Comparison of ENCODE assay signal across 7 cellular contexts in the genomic region with DNA sequence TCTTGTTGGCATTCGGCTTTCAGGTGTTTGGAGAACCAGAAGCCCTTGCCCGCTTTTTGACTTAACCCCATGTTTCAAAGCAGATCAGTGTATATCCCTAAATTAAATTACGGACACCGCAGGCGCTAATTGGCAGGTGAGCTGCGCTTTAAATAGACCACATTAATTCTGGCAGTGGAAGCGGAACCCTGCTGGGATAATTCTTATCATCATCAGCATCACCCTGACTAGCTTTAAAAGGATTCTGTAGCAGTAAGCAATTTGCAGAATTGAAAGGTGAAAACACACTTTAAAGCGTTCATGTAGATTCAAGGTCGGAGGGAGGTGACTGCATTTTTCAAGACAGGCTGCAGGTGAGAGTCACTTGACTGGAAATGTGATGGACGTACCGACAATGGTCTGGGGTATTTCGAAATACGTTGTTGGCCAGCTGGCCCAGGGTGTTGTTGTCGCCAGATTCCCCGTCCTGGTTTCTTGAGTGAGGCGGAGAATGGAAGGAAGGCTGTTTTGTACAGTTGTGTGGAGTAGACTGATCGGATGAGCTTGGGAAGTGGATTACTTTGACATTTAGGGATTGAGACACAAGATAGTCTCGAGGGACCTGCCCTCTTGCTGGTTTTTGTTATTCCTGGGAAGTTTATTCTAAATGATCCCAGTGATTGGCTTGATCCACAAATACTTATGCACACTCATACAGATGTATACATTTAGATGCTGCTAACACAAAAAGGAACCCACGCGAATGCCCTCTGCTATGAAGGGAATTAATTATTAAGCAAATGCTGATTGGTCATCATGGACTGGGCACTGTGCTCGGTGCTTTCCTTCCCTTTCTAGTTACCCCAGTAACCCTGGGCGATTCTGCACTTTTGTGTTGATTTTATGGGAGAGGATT.
DNase-seq lines count a peak whose midpoint lies in the region; ATAC-seq and TF ChIP-seq lines count a peak whose summit lies in the region.
"Not testable (repeated sequence)": the region's sequence is repeated elsewhere in the genome, so short reads cannot be mapped to it uniquely, and the experiment has no call there.

No MANE protein-coding gene starts in this region.

- H4K12ac ChIP-seq in trophoblast cell (ENCODE audit: low read depth, low read length) = not testable (repeated sequence)

- DNase-seq in DMS153 (lab: John Stamatoyannopoulos, UW) (peak; percentile 35), NCI-H1105 (lab: John Stamatoyannopoulos, UW) (peak; percentile 28), NCI-H2227 (lab: John Stamatoyannopoulos, UW; ENCODE audit: unreplicated experiment) (peak; percentile 88), NCI-H82 treated with DMSO at 0.1 percent for 48 hours (lab: John Stamatoyannopoulos, UW; ENCODE audit: unreplicated experiment) (peak; percentile 95), trophoblast cell (peak; percentile 23 to 73)
- not testable (repeated sequence) for DNase-seq in right lobe of liver

- ATAC-seq in right lobe of liver = peak; percentile 17 to 64 (median 46)

- peak overlapping the region; percentile 25 for H3K27ac ChIP-seq in duodenal mucosa (ENCODE audit: low read depth, low read length)
- not testable (repeated sequence) for H3K27ac ChIP-seq in right lobe of liver; trophoblast cell (ENCODE audit: low read depth, low read length)

- not testable (repeated sequence) for H3K23ac ChIP-seq in trophoblast cell (ENCODE audit: low read length)

- H3K9me3 ChIP-seq in duodenal mucosa (ENCODE audit: control insufficient read depth in 1 of 2, low read length in 2 of 2); right lobe of liver; trophoblast cell (ENCODE audit: insufficient read depth, low read depth, low read length): not testable (repeated sequence)

- H2BK5ac ChIP-seq in trophoblast cell (ENCODE audit: low read depth, low read length, poor library complexity) = not testable (repeated sequence)

- not testable (repeated sequence) for H2BK120ac ChIP-seq in trophoblast cell (ENCODE audit: insufficient read depth, low read length, poor library complexity)

- H4K8ac ChIP-seq in trophoblast cell (ENCODE audit: low read depth, low read length) = not testable (repeated sequence)

- not testable (repeated sequence) for TF ChIP-seq POLR2A in right lobe of liver (IDR thresholded peaks at IDR 0.05)

- H3K14ac ChIP-seq in trophoblast cell (ENCODE audit: low read length) = not testable (repeated sequence)

- H3K18ac ChIP-seq in trophoblast cell (ENCODE audit: low read length) = not testable (repeated sequence)

- not testable (repeated sequence) for H2BK12ac ChIP-seq in trophoblast cell (ENCODE audit: low read length)

- H3K36me3 ChIP-seq in duodenal mucosa (ENCODE audit: control insufficient read depth in 1 of 2, insufficient read depth in 2 of 2, low read length in 2 of 2); right lobe of liver; trophoblast cell (ENCODE audit: control insufficient read depth in 1 of 2, insufficient read depth in 2 of 2, low read length in 2 of 2): not testable (repeated sequence)

- not testable (repeated sequence) for H3K79me1 ChIP-seq in trophoblast cell (ENCODE audit: low read length)

- not testable (repeated sequence) for H3K4me3 ChIP-seq in duodenal mucosa (ENCODE audit: low read depth in 1 of 2, low read length in 2 of 2); right lobe of liver; trophoblast cell (ENCODE audit: low read depth, low read length)

- intact Hi-C loops in right lobe of liver (cut with DNase I) = not testable (repeated sequence)

- H3K4me2 ChIP-seq in trophoblast cell (ENCODE audit: low read length) = not testable (repeated sequence)

- H3K9ac ChIP-seq in duodenal mucosa (ENCODE audit: low read depth in 1 of 2, low read length in 2 of 2); trophoblast cell (ENCODE audit: low read length): not testable (repeated sequence)

- H3K79me2 ChIP-seq in trophoblast cell (ENCODE audit: control insufficient read depth, insufficient read depth, low read length, poor library complexity) = not testable (repeated sequence)

- not testable (repeated sequence) for H2AK5ac ChIP-seq in trophoblast cell (ENCODE audit: low read length)

- H2AFZ ChIP-seq in trophoblast cell (ENCODE audit: insufficient read depth, low read length, poor library complexity) = not testable (repeated sequence)

- TF ChIP-seq CTCF in right lobe of liver (IDR thresholded peaks at IDR 0.05) = not testable (repeated sequence)

- not testable (repeated sequence) for H3K4ac ChIP-seq in trophoblast cell (ENCODE audit: low read depth, low read length)

- WGBS in right lobe of liver (ENCODE audit: insufficient coverage, low coverage, low lambda C conversion rate, missing lambda C conversion rate) = 81% methylated on average over 13 of the region's 22 CpGs
- WGBS in trophoblast cell (ENCODE audit: extremely low coverage, insufficient coverage, insufficient read length) = no CpG with 5 or more reads among the region's 22 CpGs

- H3K4me1 ChIP-seq in duodenal mucosa (ENCODE audit: control insufficient read depth in 1 of 2, insufficient read depth in 2 of 2, low read length in 2 of 2); right lobe of liver; trophoblast cell (ENCODE audit: control insufficient read depth in 1 of 2, insufficient read depth in 2 of 2, low read length in 2 of 2): not testable (repeated sequence)

- H3K27me3 ChIP-seq in duodenal mucosa (ENCODE audit: control insufficient read depth in 1 of 2, insufficient read depth in 2 of 2, low read length in 2 of 2); right lobe of liver; trophoblast cell (ENCODE audit: insufficient read depth, low read length): not testable (repeated sequence)

- H4K91ac ChIP-seq in trophoblast cell (ENCODE audit: low read depth, low read length) = not testable (repeated sequence)
